In genomic region chr3:194136519-194137313, GRCh38 we compare ENCODE assay signal across 8 cellular contexts. TPM values are rescaled to one million over a fixed set of nuclear protein-coding genes. Genes with fewer than 3 reads are reported as not detected.
DNase-seq lines count a peak whose midpoint lies in the region; ATAC-seq and TF ChIP-seq lines count a peak whose summit lies in the region.

No MANE protein-coding gene starts in this region.

- H3K27ac ChIP-seq in muscle layer of duodenum (ENCODE audit: low read length) = peak overlapping the region; percentile 94
- peak overlapping the region; percentile 95 to 97 (median 96) for H3K27ac ChIP-seq in transverse colon

- TF ChIP-seq CTCF in epithelial cell of esophagus (IDR thresholded peaks at IDR 0.05; ENCODE audit: insufficient read depth, low read depth, low read length, missing control alignments) = no peak
- TF ChIP-seq CTCF in transverse colon (IDR thresholded peaks at IDR 0.05) = no peak

- peak overlapping the region; percentile 70 for H3K4me3 ChIP-seq in Jurkat, Clone E6-1 (ENCODE audit: low read length)
- H3K4me3 ChIP-seq in epithelial cell of esophagus (ENCODE audit: low read length) (peak overlapping the region; percentile 97), muscle layer of duodenum (ENCODE audit: low read depth in 1 of 2, low read length in 2 of 2) (peak overlapping the region; percentile 82 to 85), transverse colon (peak overlapping the region; percentile 51 to 73 (median 60))

- ATAC-seq in GM21423 (IDR thresholded peaks at IDR 0.05; ENCODE audit: unreplicated experiment) (no peak), HG03378 (IDR thresholded peaks at IDR 0.05; ENCODE audit: unreplicated experiment) (no peak)

- intact Hi-C loops in transverse colon (cut with DNase I; ENCODE audit: low total_unique reads) = loop anchor here (2.0 to 10.0 kb wide), 4 partner anchors 136 to 349 kb away; no protein-coding TSS in a partner anchor

- TF ChIP-seq EP300 in transverse colon (IDR thresholded peaks at IDR 0.05; ENCODE audit: low read depth) = peak; percentile 53

- H3K27me3 ChIP-seq in muscle layer of duodenum (ENCODE audit: low read depth, low read length) = no peaks in the 10 kb centered on the region
- H3K27me3 ChIP-seq in transverse colon = no peaks in the 10 kb centered on the region

- H3K4me1 ChIP-seq in muscle layer of duodenum (ENCODE audit: control insufficient read depth in 1 of 2, insufficient read depth in 2 of 2, low read length in 2 of 2) = peaks cover 12 to 17% of the 10 kb centered on the region in 2 donors
- peaks cover 12 to 70% (median 51%) of the 10 kb centered on the region in 4 donors for H3K4me1 ChIP-seq in transverse colon

- TF ChIP-seq POLR2A in transverse colon (IDR thresholded peaks at IDR 0.05) = peak; percentile 56

- WGBS in transverse colon (ENCODE audit: low coverage in 1 of 2), 2 donors = 0 to 4% methylated on average over 6 to 42 of the region's 43 CpGs

- H3K9me3 ChIP-seq in muscle layer of duodenum (ENCODE audit: control insufficient read depth in 1 of 2, low read length in 2 of 2) = no peaks in the 10 kb centered on the region
- H3K9me3 ChIP-seq in transverse colon = no peaks in the 10 kb centered on the region

- DNase-seq in Caki2 (ENCODE audit: low read depth) = peak; percentile 48
- peak; percentile 41 for DNase-seq in Jurkat, Clone E6-1 (ENCODE audit: low read depth, low spot score)
- peak; percentile 29 for DNase-seq in activated CD4-positive, alpha-beta T cell treated with anti-CD3 and anti-CD28 coated beads, Interleukin-2, amount 50 U/mL, for 1 hour
- DNase-seq in epithelial cell of esophagus (ENCODE audit: low read depth) = peak; percentile 23
- DNase-seq in transverse colon = peak; percentile 69

- H3K36me3 ChIP-seq in muscle layer of duodenum (ENCODE audit: control insufficient read depth in 1 of 2, insufficient read depth in 2 of 2, low read length in 2 of 2) = peaks cover 0 to 3% of the 10 kb centered on the region in 2 donors
- H3K36me3 ChIP-seq in transverse colon = no peaks in the 10 kb centered on the region

- in situ Hi-C loops in Caki2 (cut with HindIII; ENCODE audit: low pct_unique_long_range_greater_than_20kb, low sequenced_read_pairs) (no loop called here), transverse colon (cut with MboI; ENCODE audit: low pct_ligation_motif_present in 1 of 4, low pct_unique_long_range_greater_than_20kb in 1 of 4, low sequenced_read_pairs in 3 of 4) (loop anchor here (10.0 to 25.0 kb wide), 3 partner anchors 176 to 352 kb away; no protein-coding TSS in a partner anchor)

RNA-seq across cellular contexts. Expression of gene HES1, which starts 0.8 kb away (rescaled TPM):
- total RNA-seq in Caki2 (2014; rRNA removed; shearing (Covaris generic); ENCODE audit: low replicate concordance) = 43.2 and 45.9 TPM in 2 replicates
- 10.8 TPM for polyA plus RNA-seq in Jurkat, Clone E6-1 (2012; ENCODE audit: insufficient read depth, insufficient read length)
- total RNA-seq in transverse colon = 100 to 1,000 TPM in 2 of 4 donors, 10 to 100 TPM in 2; 89.9 to 196 (median 104) TPM
